Comparison of ENCODE assay signal across 9 cellular contexts in genomic region chr9:128091571-128091970, GRCh38. TPM values are rescaled to one million over a fixed set of nuclear protein-coding genes. Genes with fewer than 3 reads are reported as not detected.
DNase-seq lines count a peak whose midpoint lies in the region; ATAC-seq and TF ChIP-seq lines count a peak whose summit lies in the region.
"Had no signal": no experiment of that assay in that cellular context is flagged by ENCODE, and none has a peak within 500 bp of the region (broad histone marks: within the 10 kb centered on the region; RNA-seq: fewer than 3 reads in every experiment).

No MANE protein-coding gene starts in this region.

- intact Hi-C loops in left ventricle myocardium inferior (cut with micrococcal nuclease) (no loop called here), left ventricle myocardium superior (cut with micrococcal nuclease) (no loop called here), breast epithelium (cut with DNase I; ENCODE audit: low total_unique reads) (no loop called here), uterus (cut with DNase I; ENCODE audit: low total_unique reads) (no loop called here)

- H3K4me3 ChIP-seq in left ventricle myocardium inferior (peak overlapping the region; percentile 38), breast epithelium (peak overlapping the region; percentile 20 to 53 (median 33)), uterus (peak overlapping the region; percentile 4 to 27), H7 (ENCODE audit: insufficient read depth, low read depth, low read length) (no peak overlapping the region)

- H3K4me1 ChIP-seq in left ventricle myocardium inferior (peaks cover 66% of the 10 kb centered on the region), breast epithelium (peaks cover 21 to 29% of the 10 kb centered on the region in 2 donors), uterus (peaks cover 32 to 44% of the 10 kb centered on the region in 2 donors)

- no peaks in the 10 kb centered on the region for H3K9me3 ChIP-seq in left ventricle myocardium inferior (replicated peaks)
- no peaks in the 10 kb centered on the region for H3K9me3 ChIP-seq in breast epithelium
- no peaks in the 10 kb centered on the region for H3K9me3 ChIP-seq in uterus

- H3K27me3 ChIP-seq in left ventricle myocardium inferior (ENCODE audit: low read depth): no peaks in the 10 kb centered on the region
- H3K27me3 ChIP-seq in breast epithelium: no peaks in the 10 kb centered on the region
- no peaks in the 10 kb centered on the region for H3K27me3 ChIP-seq in uterus
- no peaks in the 10 kb centered on the region for H3K27me3 ChIP-seq in H7 (ENCODE audit: control insufficient read depth, insufficient read depth, low read length)

- TF ChIP-seq CTCF in left ventricle myocardium inferior (IDR thresholded peaks at IDR 0.05; ENCODE audit: borderline replicate concordance) (no peak), breast epithelium (IDR thresholded peaks at IDR 0.05) (no peak), uterus (IDR thresholded peaks at IDR 0.05) (no peak)

- no peaks in the 10 kb centered on the region for H3K36me3 ChIP-seq in left ventricle myocardium inferior
- no peaks in the 10 kb centered on the region for H3K36me3 ChIP-seq in breast epithelium
- H3K36me3 ChIP-seq in uterus: no peaks in the 10 kb centered on the region
- H3K36me3 ChIP-seq in H7 (replicated peaks; ENCODE audit: control insufficient read depth, insufficient read depth, low read length): no peaks in the 10 kb centered on the region; the same call in 1 of the 2 replicates

- no peak for DNase-seq in left ventricle myocardium inferior
- DNase-seq in left ventricle myocardium superior: no peak
- no peak for DNase-seq in breast epithelium (ENCODE audit: low spot score in 2 of 2)
- peak; percentile 73 for DNase-seq in myocyte (ENCODE audit: low read depth)
- DNase-seq in uterus: no peak
- no peak for DNase-seq in H7
- no peak for DNase-seq in HPDE6-E6E7 (ENCODE audit: extremely low spot score)
- DNase-seq: activated CD4-positive, alpha-beta T cell treated with anti-CD3 and anti-CD28 coated beads, Interleukin-2, amount 50 U/mL, for 1 hour had no signal

- ATAC-seq in left ventricle myocardium superior: no peak
- ATAC-seq in GM19324 (IDR thresholded peaks at IDR 0.05; ENCODE audit: low FRiP score, unreplicated experiment): no peak

- H3K27ac ChIP-seq in left ventricle myocardium inferior (replicated peaks) (peak overlapping the region; percentile 31), breast epithelium (peak overlapping the region; percentile 97 to 98), uterus (peak overlapping the region; percentile 91 to 95)

- TF ChIP-seq POLR2A in breast epithelium (IDR thresholded peaks at IDR 0.05) (no peak), uterus (IDR thresholded peaks at IDR 0.05) (no peak)

RNA-seq across cellular contexts. Expression of gene SLC25A25, which starts 23.5 kb away (rescaled TPM):
- total RNA-seq in left ventricle myocardium inferior: 5.4 TPM
- total RNA-seq in left ventricle myocardium superior: 4.8 TPM
- total RNA-seq in breast epithelium: 10 to 100 TPM; 27.2 to 43.9 (median 33.1) TPM
- 36.5 and 46.1 TPM in 2 replicates for total RNA-seq in myocyte
- 19.5 TPM for polyA plus RNA-seq in myocyte (2012)
- total RNA-seq in uterus: 10 to 100 TPM; 14.3 to 49.7 (median 49.0) TPM
- total RNA-seq in H7 (2014; rRNA removed; shearing (Covaris generic)): 23.1 and 23.7 TPM in 2 replicates

RNA-seq across cellular contexts. Expression of gene NAIF1, which starts 24.5 kb away (rescaled TPM):
- total RNA-seq in left ventricle myocardium inferior: 7.9 TPM
- total RNA-seq in left ventricle myocardium superior: 4.7 TPM
- 10 to 100 TPM in 2 of 3 donors, 1 to 10 TPM in 1; 8.8 to 13.1 (median 11.9) TPM for total RNA-seq in breast epithelium
- total RNA-seq in myocyte: 9.9 and 12.3 TPM in 2 replicates
- polyA plus RNA-seq in myocyte (2012): 11.2 TPM
- 10 to 100 TPM in 2 of 4 donors, 1 to 10 TPM in 2; 3.8 to 27.4 (median 10.6) TPM for total RNA-seq in uterus
- total RNA-seq in H7 (2014; rRNA removed; shearing (Covaris generic)): 10.3 and 12.3 TPM in 2 replicates

RNA-seq across cellular contexts. Expression of gene PTGES2, which starts 36.0 kb away (rescaled TPM):
- total RNA-seq in left ventricle myocardium inferior: 141 TPM
- total RNA-seq in left ventricle myocardium superior: 157 TPM
- 10 to 100 TPM; 35.7 to 86.9 (median 55.0) TPM for total RNA-seq in breast epithelium
- 65.9 and 68.6 TPM in 2 replicates for total RNA-seq in myocyte
- 60.2 TPM for polyA plus RNA-seq in myocyte (2012)
- 100 to 1,000 TPM in 1 of 4 donors, 10 to 100 TPM in 3; 21.5 to 173 (median 64.2) TPM for total RNA-seq in uterus
- total RNA-seq in H7 (2014; rRNA removed; shearing (Covaris generic)): 143 and 197 TPM in 2 replicates

RNA-seq across cellular contexts. Expression of gene LCN2, which starts 57.7 kb away (rescaled TPM):
- total RNA-seq in left ventricle myocardium inferior (not detected), left ventricle myocardium superior (0.32 TPM), breast epithelium (10 to 100 TPM in 2 of 3 donors, not detected in 1; 38.5 to 42.3 TPM), myocyte (not detected in 2 replicates), uterus (1 to 10 TPM in 1 of 4 donors, under 1 TPM in 1, not detected in 2; 0.98 to 2.6 TPM)
- not detected for polyA plus RNA-seq in myocyte (2012)
- 1.4 TPM in 1 of 2 replicates, not detected in the other for total RNA-seq in H7 (2014; rRNA removed; shearing (Covaris generic))

Comparison
In these comparisons a context has a peak if more than half of its experiments do, and no peak if none do; other contexts are left out.
1. H3K27ac ChIP-seq: peak in every context shown above with its lines; median percentile 98 in breast epithelium; 93 in uterus; 31 in left ventricle myocardium inferior.